In the genomic region with DNA sequence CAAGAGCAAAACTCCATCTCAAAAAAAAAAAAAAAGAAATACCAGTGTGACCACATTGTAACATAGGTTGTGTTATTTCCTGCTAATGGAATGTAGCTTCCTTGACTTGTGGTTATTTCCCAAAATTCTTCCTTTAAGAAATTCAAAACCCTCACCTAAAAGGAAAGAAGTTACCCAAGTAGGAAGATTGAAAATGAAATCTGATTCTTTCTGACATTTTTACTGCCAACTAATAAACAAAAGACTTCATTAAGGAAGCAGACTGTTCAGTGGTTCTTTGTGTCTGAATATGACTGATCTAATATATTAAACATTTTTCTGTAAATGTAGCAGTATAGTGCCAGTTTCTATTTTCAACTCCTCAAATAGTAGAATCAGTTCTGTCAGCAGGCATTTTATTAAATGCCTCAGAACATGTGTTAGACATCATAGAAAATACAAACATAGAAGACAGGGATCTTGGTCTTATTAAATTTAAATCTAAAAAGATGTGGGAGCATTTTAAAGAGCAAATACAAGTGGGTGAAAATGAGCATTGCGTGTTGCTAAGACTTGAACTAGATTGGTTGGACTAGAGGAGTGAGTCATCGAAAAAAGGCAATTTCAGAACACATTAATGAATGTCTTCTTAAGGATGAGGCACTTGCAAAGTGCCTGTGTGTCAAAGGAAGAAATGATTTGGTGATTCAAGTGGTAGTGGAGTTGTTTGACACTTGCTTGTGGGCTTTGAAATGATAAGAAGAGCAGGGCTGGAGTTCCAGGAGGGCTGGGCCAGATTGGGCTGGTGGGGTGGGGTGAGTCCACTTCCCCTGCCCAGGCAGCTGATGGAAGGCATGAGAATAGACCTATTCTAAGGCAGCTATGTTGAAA, we compare ENCODE assay signal across 1 cellular context.
TF ChIP-seq lines count a peak whose summit lies in the region.

No MANE protein-coding gene starts in this region.

TF ChIP-seq in K562, 482 proteins besides CTCF, POLR2A, EP300 and RAD21:
- no peak for TF ChIP-seq POLR2G (IDR thresholded peaks at IDR 0.05; ENCODE audit: low read depth, low read length)
- TF ChIP-seq, protein P1, sequence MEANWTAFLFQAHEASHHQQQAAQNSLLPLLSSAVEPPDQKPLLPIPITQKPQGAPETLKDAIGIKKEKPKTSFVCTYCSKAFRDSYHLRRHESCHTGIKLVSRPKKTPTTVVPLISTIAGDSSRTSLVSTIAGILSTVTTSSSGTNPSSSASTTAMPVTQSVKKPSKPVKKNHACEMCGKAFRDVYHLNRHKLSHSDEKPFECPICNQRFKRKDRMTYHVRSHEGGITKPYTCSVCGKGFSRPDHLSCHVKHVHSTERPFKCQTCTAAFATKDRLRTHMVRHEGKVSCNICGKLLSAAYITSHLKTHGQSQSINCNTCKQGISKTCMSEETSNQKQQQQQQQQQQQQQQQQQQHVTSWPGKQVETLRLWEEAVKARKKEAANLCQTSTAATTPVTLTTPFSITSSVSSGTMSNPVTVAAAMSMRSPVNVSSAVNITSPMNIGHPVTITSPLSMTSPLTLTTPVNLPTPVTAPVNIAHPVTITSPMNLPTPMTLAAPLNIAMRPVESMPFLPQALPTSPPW (CRISPR knock-in tag; IDR thresholded peaks at IDR 0.05): no peak
- TF ChIP-seq ZFP1 (CRISPR knock-in tag; IDR thresholded peaks at IDR 0.05): no peak
- TF ChIP-seq ZNF253 (CRISPR knock-in tag; conservative IDR thresholded peaks at IDR 0.05): no peak
- no peak for TF ChIP-seq ZNF174 (CRISPR knock-in tag; IDR thresholded peaks at IDR 0.05)
- no peak for TF ChIP-seq KAT2B (IDR thresholded peaks at IDR 0.05; ENCODE audit: low read depth, low read length)
- TF ChIP-seq SIX5 (IDR thresholded peaks at IDR 0.05; ENCODE audit: borderline replicate concordance in 1 of 2, insufficient read depth in 1 of 2, low read depth in 1 of 2, low read length in 2 of 2): no peak
- TF ChIP-seq GTF2F1 (IDR thresholded peaks at IDR 0.05; ENCODE audit: low read depth, low read length): no peak
- no peak for TF ChIP-seq GATA2 (CRISPR knock-in tag; IDR thresholded peaks at IDR 0.05)
- TF ChIP-seq MAFG (tag; conservative IDR thresholded peaks at IDR 0.05): peak; percentile 45
- no peak for TF ChIP-seq RBM22 (IDR thresholded peaks at IDR 0.05; ENCODE audit: low read depth, low read length, poor library complexity, severe bottlenecking)
- TF ChIP-seq U2AF1 (optimal IDR thresholded peaks at IDR 0.05; ENCODE audit: low read depth, low read length): no peak
- TF ChIP-seq, protein P2, sequence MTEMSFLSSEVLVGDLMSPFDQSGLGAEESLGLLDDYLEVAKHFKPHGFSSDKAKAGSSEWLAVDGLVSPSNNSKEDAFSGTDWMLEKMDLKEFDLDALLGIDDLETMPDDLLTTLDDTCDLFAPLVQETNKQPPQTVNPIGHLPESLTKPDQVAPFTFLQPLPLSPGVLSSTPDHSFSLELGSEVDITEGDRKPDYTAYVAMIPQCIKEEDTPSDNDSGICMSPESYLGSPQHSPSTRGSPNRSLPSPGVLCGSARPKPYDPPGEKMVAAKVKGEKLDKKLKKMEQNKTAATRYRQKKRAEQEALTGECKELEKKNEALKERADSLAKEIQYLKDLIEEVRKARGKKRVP (CRISPR knock-in tag; IDR thresholded peaks at IDR 0.05): no peak
- TF ChIP-seq ZNF77 (CRISPR knock-in tag; IDR thresholded peaks at IDR 0.05): no peak
- TF ChIP-seq TEAD4 (IDR thresholded peaks at IDR 0.05; ENCODE audit: low read length): no peak
- no peak for TF ChIP-seq TEAD4 (CRISPR knock-in tag; IDR thresholded peaks at IDR 0.05; ENCODE audit: borderline replicate concordance)
- TF ChIP-seq ZNF232 (CRISPR knock-in tag; IDR thresholded peaks at IDR 0.05): no peak
- no peak for TF ChIP-seq ZNF134 (CRISPR knock-in tag; conservative IDR thresholded peaks at IDR 0.05)
- TF ChIP-seq ZNF316 (IDR thresholded peaks at IDR 0.05): 0 out of 2 replicates have a peak, but pooled peaks have one; percentile 31
- no peak for TF ChIP-seq ZNF717 (CRISPR knock-in tag; IDR thresholded peaks at IDR 0.05)
- TF ChIP-seq, protein P3, sequence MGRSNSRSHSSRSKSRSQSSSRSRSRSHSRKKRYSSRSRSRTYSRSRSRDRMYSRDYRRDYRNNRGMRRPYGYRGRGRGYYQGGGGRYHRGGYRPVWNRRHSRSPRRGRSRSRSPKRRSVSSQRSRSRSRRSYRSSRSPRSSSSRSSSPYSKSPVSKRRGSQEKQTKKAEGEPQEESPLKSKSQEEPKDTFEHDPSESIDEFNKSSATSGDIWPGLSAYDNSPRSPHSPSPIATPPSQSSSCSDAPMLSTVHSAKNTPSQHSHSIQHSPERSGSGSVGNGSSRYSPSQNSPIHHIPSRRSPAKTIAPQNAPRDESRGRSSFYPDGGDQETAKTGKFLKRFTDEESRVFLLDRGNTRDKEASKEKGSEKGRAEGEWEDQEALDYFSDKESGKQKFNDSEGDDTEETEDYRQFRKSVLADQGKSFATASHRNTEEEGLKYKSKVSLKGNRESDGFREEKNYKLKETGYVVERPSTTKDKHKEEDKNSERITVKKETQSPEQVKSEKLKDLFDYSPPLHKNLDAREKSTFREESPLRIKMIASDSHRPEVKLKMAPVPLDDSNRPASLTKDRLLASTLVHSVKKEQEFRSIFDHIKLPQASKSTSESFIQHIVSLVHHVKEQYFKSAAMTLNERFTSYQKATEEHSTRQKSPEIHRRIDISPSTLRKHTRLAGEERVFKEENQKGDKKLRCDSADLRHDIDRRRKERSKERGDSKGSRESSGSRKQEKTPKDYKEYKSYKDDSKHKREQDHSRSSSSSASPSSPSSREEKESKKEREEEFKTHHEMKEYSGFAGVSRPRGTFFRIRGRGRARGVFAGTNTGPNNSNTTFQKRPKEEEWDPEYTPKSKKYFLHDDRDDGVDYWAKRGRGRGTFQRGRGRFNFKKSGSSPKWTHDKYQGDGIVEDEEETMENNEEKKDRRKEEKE (IDR thresholded peaks at IDR 0.05; ENCODE audit: borderline replicate concordance in 1 of 2, control insufficient read depth in 1 of 2, low read depth in 2 of 2, low read length in 1 of 2): no peak
- TF ChIP-seq SPI1 (IDR thresholded peaks at IDR 0.05; ENCODE audit: borderline replicate concordance, low read depth, low read length): peak; percentile 56; the same call in 1 of the 2 replicates
- no peak for TF ChIP-seq MAFK (IDR thresholded peaks at IDR 0.05; ENCODE audit: low read length)
- TF ChIP-seq JUND (IDR thresholded peaks at IDR 0.05; ENCODE audit: borderline replicate concordance, low read depth, low read length): 0 out of 2 replicates have a peak, but pooled peaks have one; percentile 11
- TF ChIP-seq JUND (tag; IDR thresholded peaks at IDR 0.05; ENCODE audit: borderline replicate concordance, low read depth, low read length): no peak
- 0 out of 2 replicates have a peak, but pooled peaks have one; percentile 32 for TF ChIP-seq NFE2 (IDR thresholded peaks at IDR 0.05; ENCODE audit: low read depth)
- TF ChIP-seq MTA1 (IDR thresholded peaks at IDR 0.05; ENCODE audit: borderline replicate concordance): no peak
- TF ChIP-seq NR4A1 (CRISPR knock-in tag; IDR thresholded peaks at IDR 0.05): no peak
- no peak for TF ChIP-seq NR4A1 (tag; IDR thresholded peaks at IDR 0.05)
- TF ChIP-seq PHB (CRISPR knock-in tag; IDR thresholded peaks at IDR 0.05): no peak
- TF ChIP-seq COPS2 (conservative IDR thresholded peaks at IDR 0.05): no peak
- TF ChIP-seq HDAC2 (IDR thresholded peaks at IDR 0.05): no peak
- TF ChIP-seq GTF2A2 (tag; IDR thresholded peaks at IDR 0.05): no peak
- TF ChIP-seq, protein P4, sequence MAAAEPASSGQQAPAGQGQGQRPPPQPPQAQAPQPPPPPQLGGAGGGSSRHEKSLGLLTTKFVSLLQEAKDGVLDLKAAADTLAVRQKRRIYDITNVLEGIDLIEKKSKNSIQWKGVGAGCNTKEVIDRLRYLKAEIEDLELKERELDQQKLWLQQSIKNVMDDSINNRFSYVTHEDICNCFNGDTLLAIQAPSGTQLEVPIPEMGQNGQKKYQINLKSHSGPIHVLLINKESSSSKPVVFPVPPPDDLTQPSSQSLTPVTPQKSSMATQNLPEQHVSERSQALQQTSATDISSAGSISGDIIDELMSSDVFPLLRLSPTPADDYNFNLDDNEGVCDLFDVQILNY (CRISPR knock-in tag; IDR thresholded peaks at IDR 0.05): no peak
- no peak for TF ChIP-seq MIER1 (IDR thresholded peaks at IDR 0.05; ENCODE audit: low read depth)
- TF ChIP-seq ETV6 (IDR thresholded peaks at IDR 0.05; ENCODE audit: borderline replicate concordance in 1 of 2, low read depth in 2 of 2, low read length in 1 of 2): no peak
- TF ChIP-seq ETV6 (CRISPR knock-in tag; IDR thresholded peaks at IDR 0.05; ENCODE audit: borderline replicate concordance): no peak
- TF ChIP-seq, protein P5, sequence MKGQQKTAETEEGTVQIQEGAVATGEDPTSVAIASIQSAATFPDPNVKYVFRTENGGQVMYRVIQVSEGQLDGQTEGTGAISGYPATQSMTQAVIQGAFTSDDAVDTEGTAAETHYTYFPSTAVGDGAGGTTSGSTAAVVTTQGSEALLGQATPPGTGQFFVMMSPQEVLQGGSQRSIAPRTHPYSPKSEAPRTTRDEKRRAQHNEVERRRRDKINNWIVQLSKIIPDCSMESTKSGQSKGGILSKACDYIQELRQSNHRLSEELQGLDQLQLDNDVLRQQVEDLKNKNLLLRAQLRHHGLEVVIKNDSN (CRISPR knock-in tag; IDR thresholded peaks at IDR 0.05): no peak
- peak; percentile 86 for TF ChIP-seq ZNF24 (IDR thresholded peaks at IDR 0.05)
- TF ChIP-seq, protein P6, sequence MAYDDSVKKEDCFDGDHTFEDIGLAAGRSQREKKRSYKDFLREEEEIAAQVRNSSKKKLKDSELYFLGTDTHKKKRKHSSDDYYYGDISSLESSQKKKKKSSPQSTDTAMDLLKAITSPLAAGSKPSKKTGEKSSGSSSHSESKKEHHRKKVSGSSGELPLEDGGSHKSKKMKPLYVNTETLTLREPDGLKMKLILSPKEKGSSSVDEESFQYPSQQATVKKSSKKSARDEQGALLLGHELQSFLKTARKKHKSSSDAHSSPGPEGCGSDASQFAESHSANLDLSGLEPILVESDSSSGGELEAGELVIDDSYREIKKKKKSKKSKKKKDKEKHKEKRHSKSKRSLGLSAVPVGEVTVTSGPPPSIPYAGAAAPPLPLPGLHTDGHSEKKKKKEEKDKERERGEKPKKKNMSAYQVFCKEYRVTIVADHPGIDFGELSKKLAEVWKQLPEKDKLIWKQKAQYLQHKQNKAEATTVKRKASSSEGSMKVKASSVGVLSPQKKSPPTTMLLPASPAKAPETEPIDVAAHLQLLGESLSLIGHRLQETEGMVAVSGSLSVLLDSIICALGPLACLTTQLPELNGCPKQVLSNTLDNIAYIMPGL (CRISPR knock-in tag; IDR thresholded peaks at IDR 0.05): no peak
- no peak for TF ChIP-seq ZNF764 (CRISPR knock-in tag; IDR thresholded peaks at IDR 0.05; ENCODE audit: low read depth)
- TF ChIP-seq NBN (IDR thresholded peaks at IDR 0.05; ENCODE audit: low read depth): no peak
- TF ChIP-seq, protein P7, sequence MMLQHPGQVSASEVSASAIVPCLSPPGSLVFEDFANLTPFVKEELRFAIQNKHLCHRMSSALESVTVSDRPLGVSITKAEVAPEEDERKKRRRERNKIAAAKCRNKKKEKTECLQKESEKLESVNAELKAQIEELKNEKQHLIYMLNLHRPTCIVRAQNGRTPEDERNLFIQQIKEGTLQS (IDR thresholded peaks at IDR 0.05): peak; percentile 53; the same call in 1 of the 2 replicates
- TF ChIP-seq, protein P7 (CRISPR knock-in tag; conservative IDR thresholded peaks at IDR 0.05): no peak
- TF ChIP-seq YY1 (IDR thresholded peaks at IDR 0.05; ENCODE audit: borderline replicate concordance in 1 of 3, control insufficient read depth in 1 of 3, extremely low read depth in 1 of 3, insufficient read depth in 3 of 3, insufficient read length in 1 of 3, insufficient replicate concordance in 2 of 3, low read depth in 1 of 3, low read length in 2 of 3): no peak
- no peak for TF ChIP-seq TAF1 (IDR thresholded peaks at IDR 0.05; ENCODE audit: control insufficient read depth, extremely low read depth, insufficient read depth, low read length, severe bottlenecking)
- 0 out of 2 replicates have a peak, but pooled peaks have one; percentile 41 for TF ChIP-seq C11orf30 (IDR thresholded peaks at IDR 0.05; ENCODE audit: low read depth)
- TF ChIP-seq ZBTB7A (IDR thresholded peaks at IDR 0.05; ENCODE audit: borderline replicate concordance, control insufficient read depth, low read depth, low read length): no peak
- TF ChIP-seq SMARCA4 (IDR thresholded peaks at IDR 0.05): no peak
- no peak for TF ChIP-seq KDM5B (IDR thresholded peaks at IDR 0.05; ENCODE audit: insufficient replicate concordance, low read depth, low read length)
